ENCODE assay signal across 14 cellular contexts in genomic region chr18:11167778-11168177, GRCh38. TPM values are rescaled to one million over a fixed set of nuclear protein-coding genes. Genes with fewer than 3 reads are reported as not detected.
"Had no signal": no experiment of that assay in that cellular context is flagged by ENCODE, and none has a peak within 500 bp of the region (broad histone marks: within the 10 kb centered on the region; RNA-seq: fewer than 3 reads in every experiment).

No MANE protein-coding gene starts in this region.

- H3K9me3 ChIP-seq: uterus had no signal

- H3K36me3 ChIP-seq: uterus had no signal

- H3K4me3 ChIP-seq: dorsolateral prefrontal cortex, uterus had no signal

- H3K27me3 ChIP-seq: uterus had no signal

- ATAC-seq: activated CD8-positive, alpha-beta T cell treated with anti-CD3 and anti-CD28 coated beads for 36 hours; activated T-cell treated with anti-CD3 and anti-CD28 coated beads, Interleukin-2, amount 50 U/mL, for 72 hours; sciatic nerve had no signal

- H3K4me1 ChIP-seq: uterus had no signal

- H3K27ac ChIP-seq: dorsolateral prefrontal cortex, uterus had no signal

- DNase-seq: activated B cell treated with CpG ODN at 0.5 μM for 24 hours; activated CD4-positive, alpha-beta T cell treated with anti-CD3 and anti-CD28 coated beads for 48 hours; activated CD8-positive, alpha-beta memory T cell treated with anti-CD3 and anti-CD28 coated beads, Interleukin-2, amount 50 U/mL, for 4 hours; activated CD8-positive, alpha-beta T cell treated with anti-CD3 and anti-CD28 coated beads for 36 hours; activated gamma-delta T cell; activated T-cell treated with anti-CD3 and anti-CD28 coated beads, Interleukin-2, amount 50 U/mL, for 72 hours; dorsolateral prefrontal cortex; erythroblast; head of caudate nucleus; immature natural killer cell; stimulated activated CD4-positive, alpha-beta T cell treated with anti-CD3 and anti-CD28 coated beads, Interleukin-12 subunit alpha, Interleukin-12 subunit beta, amount 100 ng/mL, for 4 hours; stimulated activated CD4-positive, alpha-beta T cell treated with anti-CD3 and anti-CD28 coated beads, Interleukin-2, amount 100 ng/mL, for 24 hours; uterus had no signal

RNA-seq across cellular contexts. Expression of gene PIEZO2, which starts 18.4 kb away (rescaled TPM):
- total RNA-seq: activated B cell treated with CpG ODN at 0.5 μM for 24 hours; activated CD8-positive, alpha-beta T cell treated with anti-CD3 and anti-CD28 coated beads for 36 hours; activated T-cell treated with anti-CD3 and anti-CD28 coated beads, Interleukin-2, amount 50 U/mL, for 72 hours had no signal
- polyA plus RNA-seq: immature natural killer cell had no signal
